Comparison of ENCODE assay signal across 15 cellular contexts in genomic region chr7:45663965-45664623, GRCh38.
DNase-seq lines count a peak whose midpoint lies in the region; TF ChIP-seq lines count a peak whose summit lies in the region.
"Had no signal": no experiment of that assay in that cellular context is flagged by ENCODE, and none has a peak within 500 bp of the region (broad histone marks: within the 10 kb centered on the region; RNA-seq: fewer than 3 reads in every experiment).

No MANE protein-coding gene starts in this region.

- H3K9me3 ChIP-seq in uterus, result no peaks in the 10 kb centered on the region
- H3K9me3 ChIP-seq: BE2C had no signal

- no peak overlapping the region for H3K27ac ChIP-seq in uterus
- H3K27ac ChIP-seq: HL-60 had no signal

- CTCF ChIA-PET in activated CD4-positive, alpha-beta memory T cell treated with anti-CD3 and anti-CD28 coated beads, Interleukin-2, amount 10 ng/mL, durations not matched to agents 7 days and 5 days (lab: Charles Lee), result interaction anchor here (1.3 to 1.5 kb wide), 3 partner anchors 14 to 190 kb away, joined by 4 to 11 read pairs (median 6); no protein-coding TSS in a partner anchor
- CTCF ChIA-PET in activated CD4-positive, alpha-beta memory T cell treated with anti-CD3 and anti-CD28 coated beads for 36 hours (lab: Charles Lee), result interaction anchor here (1.0 to 1.7 kb wide), 2 partner anchors 190 to 191 kb away, joined by 7 read pairs; no protein-coding TSS in a partner anchor

- no peaks in the 10 kb centered on the region for H3K27me3 ChIP-seq in uterus
- H3K27me3 ChIP-seq: BE2C had no signal

- POLR2A ChIA-PET in activated CD4-positive, alpha-beta memory T cell treated with anti-CD3 and anti-CD28 coated beads, Interleukin-2, amount 10 ng/mL, durations not matched to agents 7 days and 5 days (lab: Charles Lee), result no interaction called here
- POLR2A ChIA-PET in activated CD4-positive, alpha-beta memory T cell treated with anti-CD3 and anti-CD28 coated beads for 36 hours (lab: Charles Lee), result no interaction called here

- peaks cover 2% of the 10 kb centered on the region for H3K27me3 Mint-ChIP-seq in activated CD4-positive, alpha-beta memory T cell treated with anti-CD3 and anti-CD28 coated beads, Interleukin-2, amount 10 ng/mL, durations not matched to agents 7 days and 5 days
- H3K27me3 Mint-ChIP-seq in activated CD4-positive, alpha-beta memory T cell treated with anti-CD3 and anti-CD28 coated beads for 36 hours, result peaks cover 4% of the 10 kb centered on the region
- H3K27me3 Mint-ChIP-seq in endothelial cell (ENCODE audit: unreplicated experiment) (peaks cover 11% of the 10 kb centered on the region), osteocyte (ENCODE audit: unreplicated experiment) (peaks cover 5% of the 10 kb centered on the region)
- H3K27me3 Mint-ChIP-seq: CD4-positive, alpha-beta memory T cell had no signal

- no peaks in the 10 kb centered on the region for H3K4me1 ChIP-seq in uterus
- H3K4me1 ChIP-seq: BE2C had no signal

- TF ChIP-seq CTCF in endothelial cell (IDR thresholded peaks at IDR 0.05; ENCODE audit: unreplicated experiment), result no peak
- TF ChIP-seq CTCF in osteocyte (IDR thresholded peaks at IDR 0.05), result no peak
- no peak for TF ChIP-seq CTCF in uterus (IDR thresholded peaks at IDR 0.05)

- H3K36me3 Mint-ChIP-seq in activated CD4-positive, alpha-beta memory T cell treated with anti-CD3 and anti-CD28 coated beads, Interleukin-2, amount 10 ng/mL, durations not matched to agents 7 days and 5 days (ENCODE audit: low read depth), result no peaks in the 10 kb centered on the region
- H3K36me3 Mint-ChIP-seq in activated CD4-positive, alpha-beta memory T cell treated with anti-CD3 and anti-CD28 coated beads for 36 hours, result no peaks in the 10 kb centered on the region
- peaks cover 29% of the 10 kb centered on the region for H3K36me3 Mint-ChIP-seq in endothelial cell (ENCODE audit: low read depth, unreplicated experiment)
- H3K36me3 Mint-ChIP-seq in osteocyte (ENCODE audit: unreplicated experiment), result no peaks in the 10 kb centered on the region
- H3K36me3 Mint-ChIP-seq: CD4-positive, alpha-beta memory T cell had no signal

- no peaks in the 10 kb centered on the region for H3K36me3 ChIP-seq in uterus
- H3K36me3 ChIP-seq: BE2C had no signal

- H3K9me3 Mint-ChIP-seq in activated CD4-positive, alpha-beta memory T cell treated with anti-CD3 and anti-CD28 coated beads, Interleukin-2, amount 10 ng/mL, durations not matched to agents 7 days and 5 days, result peaks cover 2% of the 10 kb centered on the region
- peaks cover 3% of the 10 kb centered on the region for H3K9me3 Mint-ChIP-seq in activated CD4-positive, alpha-beta memory T cell treated with anti-CD3 and anti-CD28 coated beads for 36 hours
- H3K9me3 Mint-ChIP-seq in endothelial cell (ENCODE audit: unreplicated experiment), result no peaks in the 10 kb centered on the region
- no peaks in the 10 kb centered on the region for H3K9me3 Mint-ChIP-seq in osteocyte (ENCODE audit: unreplicated experiment)

- DNase-seq in activated CD4-positive, alpha-beta memory T cell treated with anti-CD3 and anti-CD28 coated beads, Interleukin-2, amount 10 ng/mL, durations not matched to agents 7 days and 5 days, result peak; percentile 11
- DNase-seq in activated CD4-positive, alpha-beta memory T cell treated with anti-CD3 and anti-CD28 coated beads for 36 hours, result no peak
- DNase-seq in NCI-H69 (lab: John Stamatoyannopoulos, UW) (peak; percentile 5), endothelial cell (ENCODE audit: low spot score) (no peak), osteocyte (ENCODE audit: extremely low spot score, unreplicated experiment) (peak; percentile 66), uterus (no peak), kidney tubule cell (ENCODE audit: low spot score) (no peak), activated T-cell treated with anti-CD3 and anti-CD28 coated beads for 4 hours (no peak)
- DNase-seq: 8988T; CD4-positive, alpha-beta memory T cell; NCI-H1105 treated with DMSO at 0.1 percent for 48 hours; NCI-H187 treated with DMSO at 0.1 percent for 48 hours; NCI-H526 treated with DMSO at 0.1 percent for 48 hours had no signal

- H3K4me3 ChIP-seq in uterus, result no peak overlapping the region

- intact Hi-C loops in activated CD4-positive, alpha-beta memory T cell treated with anti-CD3 and anti-CD28 coated beads for 36 hours (cut with micrococcal nuclease), result no loop called here
- intact Hi-C loops in uterus (cut with DNase I; ENCODE audit: low total_unique reads), result no loop called here

- no peak overlapping the region for H3K27ac Mint-ChIP-seq in activated CD4-positive, alpha-beta memory T cell treated with anti-CD3 and anti-CD28 coated beads, Interleukin-2, amount 10 ng/mL, durations not matched to agents 7 days and 5 days
- no peak overlapping the region for H3K27ac Mint-ChIP-seq in activated CD4-positive, alpha-beta memory T cell treated with anti-CD3 and anti-CD28 coated beads for 36 hours
- H3K27ac Mint-ChIP-seq in endothelial cell (ENCODE audit: unreplicated experiment), result peak overlapping the region; percentile 37
- H3K27ac Mint-ChIP-seq in osteocyte (ENCODE audit: unreplicated experiment), result no peak overlapping the region
- H3K27ac Mint-ChIP-seq: CD4-positive, alpha-beta memory T cell had no signal

- no peak for TF ChIP-seq POLR2A in uterus (IDR thresholded peaks at IDR 0.05)

- no peaks in the 10 kb centered on the region for H3K4me1 Mint-ChIP-seq in activated CD4-positive, alpha-beta memory T cell treated with anti-CD3 and anti-CD28 coated beads, Interleukin-2, amount 10 ng/mL, durations not matched to agents 7 days and 5 days
- no peaks in the 10 kb centered on the region for H3K4me1 Mint-ChIP-seq in activated CD4-positive, alpha-beta memory T cell treated with anti-CD3 and anti-CD28 coated beads for 36 hours (ENCODE audit: low read depth)
- H3K4me1 Mint-ChIP-seq in endothelial cell (ENCODE audit: unreplicated experiment), result peaks cover 12% of the 10 kb centered on the region
- H3K4me1 Mint-ChIP-seq in osteocyte (ENCODE audit: unreplicated experiment), result no peaks in the 10 kb centered on the region
- H3K4me1 Mint-ChIP-seq: CD4-positive, alpha-beta memory T cell had no signal

- H3K4me3 Mint-ChIP-seq in activated CD4-positive, alpha-beta memory T cell treated with anti-CD3 and anti-CD28 coated beads, Interleukin-2, amount 10 ng/mL, durations not matched to agents 7 days and 5 days, result no peak overlapping the region
- H3K4me3 Mint-ChIP-seq in activated CD4-positive, alpha-beta memory T cell treated with anti-CD3 and anti-CD28 coated beads for 36 hours, result no peak overlapping the region
- no peak overlapping the region for H3K4me3 Mint-ChIP-seq in endothelial cell (ENCODE audit: unreplicated experiment)
- no peak overlapping the region for H3K4me3 Mint-ChIP-seq in osteocyte (ENCODE audit: unreplicated experiment)
- H3K4me3 Mint-ChIP-seq: CD4-positive, alpha-beta memory T cell had no signal

Comparison
In these comparisons a context has a peak if more than half of its experiments do, and no peak if none do; other contexts are left out.
1. DNase-seq: peak in activated CD4-positive, alpha-beta memory T cell treated with anti-CD3 and anti-CD28 coated beads, Interleukin-2, amount 10 ng/mL, durations not matched to agents 7 days and 5 days (single experiment), NCI-H69 (single experiment) and osteocyte (single experiment); none in activated CD4-positive, alpha-beta memory T cell treated with anti-CD3 and anti-CD28 coated beads for 36 hours (single experiment), endothelial cell (single experiment), uterus (0 of 2), kidney tubule cell (single experiment) and activated T-cell treated with anti-CD3 and anti-CD28 coated beads for 4 hours (single experiment).